8 cellular contexts compared by ENCODE assay signal in the genomic region with DNA sequence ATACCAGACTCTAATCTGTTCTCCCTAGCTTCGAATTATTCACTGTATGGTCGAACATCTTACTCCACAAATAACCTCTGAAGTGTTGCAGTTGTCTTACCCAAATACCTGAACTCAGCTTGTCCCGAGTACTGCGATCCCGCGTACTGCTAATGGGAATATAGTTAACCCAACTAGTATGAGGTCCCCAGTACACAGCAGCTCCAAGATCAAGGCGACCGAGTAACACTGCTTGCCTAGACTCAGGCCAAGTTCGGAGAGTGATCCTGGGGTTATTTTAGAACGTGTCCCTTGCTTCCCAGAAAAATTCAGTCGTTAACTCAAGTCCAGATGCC. TPM values are rescaled to one million over a fixed set of nuclear protein-coding genes. Genes with fewer than 3 reads are reported as not detected.
DNase-seq lines count a peak whose midpoint lies in the region; ATAC-seq and TF ChIP-seq lines count a peak whose summit lies in the region.

No MANE protein-coding gene starts in this region.

- H3K9me3 ChIP-seq in HUES6 (ENCODE audit: control insufficient read depth, insufficient read depth, low read depth, low read length): no peaks in the 10 kb centered on the region
- no peaks in the 10 kb centered on the region for H3K9me3 ChIP-seq in right lobe of liver

- peak; percentile 3 for ATAC-seq in GM18909 (IDR thresholded peaks at IDR 0.05; ENCODE audit: poor library complexity, unreplicated experiment)
- ATAC-seq in right lobe of liver: peak; percentile 42 to 61 (median 56)
- no peak for ATAC-seq in GM18873 (IDR thresholded peaks at IDR 0.05; ENCODE audit: low FRiP score, unreplicated experiment)

- peak overlapping the region; percentile 96 for H3K4me3 Mint-ChIP-seq in type B pancreatic cell

- H3K27ac ChIP-seq in HUES6 (ENCODE audit: low read depth, low read length) (peak overlapping the region; percentile 81), brain microvascular endothelial cell (peak overlapping the region; percentile 95), right lobe of liver (peak overlapping the region; percentile 99 to 100 (median 99))

- intact Hi-C loops in right lobe of liver (cut with DNase I): no loop called here

- WGBS in right lobe of liver (ENCODE audit: insufficient coverage, low coverage, low lambda C conversion rate, missing lambda C conversion rate): 30% methylated on average over 10 of the region's 11 CpGs

- TF ChIP-seq CTCF in brain microvascular endothelial cell (IDR thresholded peaks at IDR 0.05; ENCODE audit: low read depth, low read length, missing control alignments) (no peak), right lobe of liver (IDR thresholded peaks at IDR 0.05) (no peak), type B pancreatic cell (conservative IDR thresholded peaks at IDR 0.05) (no peak)

- in situ Hi-C loops in brain microvascular endothelial cell (cut with HindIII; ENCODE audit: low pct_ligation_motif_present, low sequenced_read_pairs): no loop called here

- peaks cover 11% of the 10 kb centered on the region for H3K27me3 Mint-ChIP-seq in type B pancreatic cell

- H3K36me3 Mint-ChIP-seq in type B pancreatic cell: peaks cover 8% of the 10 kb centered on the region

- H3K27ac Mint-ChIP-seq in type B pancreatic cell: peak overlapping the region; percentile 98

- peaks cover 23% of the 10 kb centered on the region for H3K4me1 Mint-ChIP-seq in type B pancreatic cell (ENCODE audit: unreplicated experiment)

- DNase-seq in brain microvascular endothelial cell: no peak
- no peak for DNase-seq in right lobe of liver
- DNase-seq in type B pancreatic cell (ENCODE audit: extremely low spot score, unreplicated experiment): no peak
- DNase-seq in stimulated activated naive CD4-positive, alpha-beta T cell (lab: John Stamatoyannopoulos, UW): no peak
- DNase-seq in EL: no peak

- H3K36me3 ChIP-seq in HUES6 (ENCODE audit: control insufficient read depth, insufficient read depth, low read length): no peaks in the 10 kb centered on the region
- H3K36me3 ChIP-seq in brain microvascular endothelial cell (replicated peaks): no peaks in the 10 kb centered on the region
- no peaks in the 10 kb centered on the region for H3K36me3 ChIP-seq in right lobe of liver

- no peak for TF ChIP-seq POLR2A in right lobe of liver (IDR thresholded peaks at IDR 0.05)

- H3K27me3 ChIP-seq in HUES6 (ENCODE audit: control insufficient read depth, insufficient read depth, low read length): no peaks in the 10 kb centered on the region
- no peaks in the 10 kb centered on the region for H3K27me3 ChIP-seq in brain microvascular endothelial cell (replicated peaks)
- H3K27me3 ChIP-seq in right lobe of liver: no peaks in the 10 kb centered on the region

- H3K4me1 ChIP-seq in HUES6 (ENCODE audit: control insufficient read depth, insufficient read depth, low read length) (peaks cover 18% of the 10 kb centered on the region), right lobe of liver (peaks cover 0 to 22% (median 9%) of the 10 kb centered on the region in 4 donors)

- H3K9me3 Mint-ChIP-seq in type B pancreatic cell: no peaks in the 10 kb centered on the region

- peak overlapping the region; percentile 72 for H3K4me3 ChIP-seq in HUES6 (ENCODE audit: low read depth, low read length)
- peak overlapping the region; percentile 88 for H3K4me3 ChIP-seq in brain microvascular endothelial cell (ENCODE audit: low read depth, low read length)
- H3K4me3 ChIP-seq in right lobe of liver: peak overlapping the region; percentile 76 to 85 (median 81)

- peak overlapping the region; percentile 95 for H3K9ac ChIP-seq in HUES6 (ENCODE audit: low read length)

RNA-seq across cellular contexts. Expression of gene ETNK1, which starts 0.4 kb away (rescaled TPM):
- total RNA-seq in right lobe of liver (10 to 100 TPM; 24.1 to 65.3 (median 34.8) TPM), type B pancreatic cell (ENCODE audit: low replicate concordance) (93.1 and 217 TPM in 2 replicates)
